Comparison of ENCODE assay signal across 29 cellular contexts in the genomic region with DNA sequence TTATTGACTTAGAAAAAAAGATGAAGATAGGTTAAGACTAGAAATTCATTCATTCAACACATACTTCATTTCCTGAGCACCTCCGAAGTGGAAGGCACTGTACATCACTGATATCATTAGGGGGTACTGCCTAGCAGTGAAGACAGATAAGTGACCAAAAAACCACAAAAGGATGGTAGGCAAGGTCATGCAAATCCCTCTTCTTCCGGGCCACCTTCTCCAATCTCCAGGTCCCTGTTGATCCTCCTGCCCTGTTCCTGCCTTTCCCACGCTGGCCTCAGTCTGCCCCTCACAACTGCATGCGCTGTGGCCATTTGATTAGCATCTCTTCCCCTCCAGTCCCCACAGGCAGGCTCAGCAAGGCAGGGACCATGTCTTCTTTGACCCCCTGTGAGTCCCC.
"Had no signal": no experiment of that assay in that cellular context is flagged by ENCODE, and none has a peak within 500 bp of the region (broad histone marks: within the 10 kb centered on the region; RNA-seq: fewer than 3 reads in every experiment).

No MANE protein-coding gene starts in this region.

- H3K27me3 ChIP-seq: esophagus muscularis mucosa, foreskin keratinocyte, heart left ventricle, stomach, thyroid gland, upper lobe of right lung had no signal

- H3K4me3 Mint-ChIP-seq: activated CD4-positive, alpha-beta memory T cell treated with anti-CD3 and anti-CD28 coated beads, Interleukin-2, amount 10 ng/mL, durations not matched to agents 7 days and 5 days; activated CD4-positive, alpha-beta T cell treated with anti-CD3 and anti-CD28 coated beads, Interleukin-2, amount 10 ng/mL, durations not matched to agents 7 days and 5 days; activated naive CD4-positive, alpha-beta T cell treated with anti-CD3 and anti-CD28 coated beads, Interleukin-2, amount 50 U/mL, for 24 hours; activated naive CD8-positive, alpha-beta T cell treated with anti-CD3 and anti-CD28 coated beads, Interleukin-2, amount 50 U/mL, for 24 hours; activated T-cell treated with anti-CD3 and anti-CD28 coated beads, Interleukin-2, amount 50 U/mL, for 4 hours; endodermal cell; immature natural killer cell; mesothelial cell of epicardium; naive B cell; nephron progenitor cell; stimulated activated memory B cell treated with anti-CD40 and anti-IgM and Interleukin-4, amounts not matched to agents 10 μg/mL and 1 μg/mL and 100 μg/mL, for 72 hours; WTC11 had no signal

- H3K36me3 ChIP-seq: thyroid gland, upper lobe of right lung had no signal

- H3K9me3 ChIP-seq: esophagus muscularis mucosa, heart left ventricle, psoas muscle, stomach, thyroid gland, upper lobe of right lung had no signal

- H3K4me3 ChIP-seq: esophagus muscularis mucosa, heart left ventricle, psoas muscle, smooth muscle cell, stomach, thyroid gland, upper lobe of right lung had no signal

- ATAC-seq: activated naive CD8-positive, alpha-beta T cell treated with anti-CD3 and anti-CD28 coated beads, Interleukin-2, amount 50 U/mL, for 24 hours; activated T-cell treated with anti-CD3 and anti-CD28 coated beads, Interleukin-2, amount 50 U/mL, for 4 hours; foreskin keratinocyte; heart left ventricle; stimulated activated memory B cell treated with anti-CD40 and anti-IgM and Interleukin-4, amounts not matched to agents 10 μg/mL and 1 μg/mL and 100 μg/mL, for 72 hours; WTC11 had no signal

- DNase-seq: activated CD4-positive, alpha-beta memory T cell treated with anti-CD3 and anti-CD28 coated beads, Interleukin-2, amount 10 ng/mL, durations not matched to agents 7 days and 5 days; activated CD4-positive, alpha-beta T cell treated with anti-CD3 and anti-CD28 coated beads for 1 hour; activated CD4-positive, alpha-beta T cell treated with anti-CD3 and anti-CD28 coated beads, Interleukin-2, amount 10 ng/mL, durations not matched to agents 7 days and 5 days; activated naive CD8-positive, alpha-beta T cell treated with anti-CD3 and anti-CD28 coated beads, Interleukin-2, amount 50 U/mL, for 24 hours; activated T-cell treated with anti-CD3 and anti-CD28 coated beads, Interleukin-2, amount 50 U/mL, for 4 hours; amygdala; caudate nucleus; endodermal cell; foreskin keratinocyte; heart left ventricle; hypothalamus; immature natural killer cell; naive B cell; nephron progenitor cell; psoas muscle; stimulated activated CD4-positive, alpha-beta T cell treated with anti-CD3 and anti-CD28 coated beads, Interleukin-1b, Interleukin-23, amount 100 ng/mL, for 48 hours; stimulated activated CD4-positive, alpha-beta T cell treated with anti-CD3 and anti-CD28 coated beads, Interleukin-4, amount 100 ng/mL, for 4 hours; stimulated activated CD8-positive, alpha-beta memory T cell treated with anti-CD3 and anti-CD28 coated beads, Interleukin-4, amount 100 ng/mL, for 48 hours; stomach had no signal

- H3K27me3 Mint-ChIP-seq: activated CD4-positive, alpha-beta memory T cell treated with anti-CD3 and anti-CD28 coated beads, Interleukin-2, amount 10 ng/mL, durations not matched to agents 7 days and 5 days; activated CD4-positive, alpha-beta T cell treated with anti-CD3 and anti-CD28 coated beads, Interleukin-2, amount 10 ng/mL, durations not matched to agents 7 days and 5 days; activated naive CD4-positive, alpha-beta T cell treated with anti-CD3 and anti-CD28 coated beads, Interleukin-2, amount 50 U/mL, for 24 hours; activated naive CD8-positive, alpha-beta T cell treated with anti-CD3 and anti-CD28 coated beads, Interleukin-2, amount 50 U/mL, for 24 hours; naive B cell; stimulated activated memory B cell treated with anti-CD40 and anti-IgM and Interleukin-4, amounts not matched to agents 10 μg/mL and 1 μg/mL and 100 μg/mL, for 72 hours had no signal

- H3K9me3 Mint-ChIP-seq: activated CD4-positive, alpha-beta memory T cell treated with anti-CD3 and anti-CD28 coated beads, Interleukin-2, amount 10 ng/mL, durations not matched to agents 7 days and 5 days; activated CD4-positive, alpha-beta T cell treated with anti-CD3 and anti-CD28 coated beads, Interleukin-2, amount 10 ng/mL, durations not matched to agents 7 days and 5 days; activated naive CD4-positive, alpha-beta T cell treated with anti-CD3 and anti-CD28 coated beads, Interleukin-2, amount 50 U/mL, for 24 hours; activated naive CD8-positive, alpha-beta T cell treated with anti-CD3 and anti-CD28 coated beads, Interleukin-2, amount 50 U/mL, for 24 hours; activated T-cell treated with anti-CD3 and anti-CD28 coated beads, Interleukin-2, amount 50 U/mL, for 4 hours; activated T-helper 2 cell treated with anti-CD3 and anti-CD28 coated beads, Interferon-gamma antibody, Interleukin-2, Interleukin-4, amounts not matched to agents 10 μg/mL and 5 μg/mL and 100 μg/mL, durations not matched to agents 14 hours and 24 hours and 36 hours; endodermal cell; immature natural killer cell; mesothelial cell of epicardium; naive B cell; nephron progenitor cell; stimulated activated memory B cell treated with anti-CD40 and anti-IgM and Interleukin-4, amounts not matched to agents 10 μg/mL and 1 μg/mL and 100 μg/mL, for 72 hours; WTC11 had no signal

- H3K27ac Mint-ChIP-seq: activated CD4-positive, alpha-beta memory T cell treated with anti-CD3 and anti-CD28 coated beads, Interleukin-2, amount 10 ng/mL, durations not matched to agents 7 days and 5 days; activated CD4-positive, alpha-beta T cell treated with anti-CD3 and anti-CD28 coated beads, Interleukin-2, amount 10 ng/mL, durations not matched to agents 7 days and 5 days; activated naive CD4-positive, alpha-beta T cell treated with anti-CD3 and anti-CD28 coated beads, Interleukin-2, amount 50 U/mL, for 24 hours; activated naive CD8-positive, alpha-beta T cell treated with anti-CD3 and anti-CD28 coated beads, Interleukin-2, amount 50 U/mL, for 24 hours; activated T-helper 2 cell treated with anti-CD3 and anti-CD28 coated beads, Interferon-gamma antibody, Interleukin-2, Interleukin-4, amounts not matched to agents 10 μg/mL and 5 μg/mL and 100 μg/mL, durations not matched to agents 14 hours and 24 hours and 36 hours; mesothelial cell of epicardium; nephron progenitor cell; stimulated activated memory B cell treated with anti-CD40 and anti-IgM and Interleukin-4, amounts not matched to agents 10 μg/mL and 1 μg/mL and 100 μg/mL, for 72 hours had no signal

- H3K36me3 Mint-ChIP-seq: activated naive CD4-positive, alpha-beta T cell treated with anti-CD3 and anti-CD28 coated beads, Interleukin-2, amount 50 U/mL, for 24 hours; immature natural killer cell; mesothelial cell of epicardium; naive B cell; WTC11 had no signal

- H3K4me1 ChIP-seq: parathyroid adenoma had no signal
